ENCODE assay signal across 1 cellular context in genomic region chr15:77702211-77702957, GRCh38.
A peak's percentile ranks its signal among the peaks of the same experiment; 100 is the strongest.
TF ChIP-seq lines count a peak whose summit lies in the region.

No MANE protein-coding gene starts in this region.

TF ChIP-seq in HepG2, 621 proteins besides CTCF, POLR2A, EP300 and RAD21 (continued from another document):
- TF ChIP-seq ZNF574 (CRISPR knock-in tag; IDR thresholded peaks at IDR 0.05) (peak; percentile 26; the same call in 1 of the 2 replicates), IKZF1 (IDR thresholded peaks at IDR 0.05) (no peak), ZNF232 (CRISPR knock-in tag; IDR thresholded peaks at IDR 0.05; ENCODE audit: borderline replicate concordance) (peak; percentile 50; the same call in 1 of the 2 replicates), PHF8 (CRISPR knock-in tag; IDR thresholded peaks at IDR 0.05) (no peak), EHMT2 (IDR thresholded peaks at IDR 0.05; ENCODE audit: borderline replicate concordance, low read depth, low read length) (peak; percentile 71; the same call in 1 of the 2 replicates), ARHGAP35 (CRISPR knock-in tag; IDR thresholded peaks at IDR 0.05; ENCODE audit: borderline replicate concordance) (no peak), MIER2 (CRISPR knock-in tag; IDR thresholded peaks at IDR 0.05) (peak; percentile 96), ESRRA (CRISPR knock-in tag; IDR thresholded peaks at IDR 0.05; ENCODE audit: low read depth) (no peak), SALL1 (CRISPR knock-in tag; IDR thresholded peaks at IDR 0.05) (peak; percentile 40)
- TF ChIP-seq, protein P1, sequence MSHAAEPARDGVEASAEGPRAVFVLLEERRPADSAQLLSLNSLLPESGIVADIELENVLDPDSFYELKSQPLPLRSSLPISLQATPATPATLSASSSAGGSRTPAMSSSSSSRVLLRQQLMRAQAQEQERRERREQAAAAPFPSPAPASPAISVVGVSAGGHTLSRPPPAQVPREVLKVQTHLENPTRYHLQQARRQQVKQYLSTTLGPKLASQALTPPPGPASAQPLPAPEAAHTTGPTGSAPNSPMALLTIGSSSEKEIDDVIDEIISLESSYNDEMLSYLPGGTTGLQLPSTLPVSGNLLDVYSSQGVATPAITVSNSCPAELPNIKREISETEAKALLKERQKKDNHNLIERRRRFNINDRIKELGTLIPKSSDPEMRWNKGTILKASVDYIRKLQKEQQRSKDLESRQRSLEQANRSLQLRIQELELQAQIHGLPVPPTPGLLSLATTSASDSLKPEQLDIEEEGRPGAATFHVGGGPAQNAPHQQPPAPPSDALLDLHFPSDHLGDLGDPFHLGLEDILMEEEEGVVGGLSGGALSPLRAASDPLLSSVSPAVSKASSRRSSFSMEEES (CRISPR knock-in tag; IDR thresholded peaks at IDR 0.05), result 0 out of 2 replicates have a peak, but pooled peaks have one; percentile 43
- TF ChIP-seq, protein P2, sequence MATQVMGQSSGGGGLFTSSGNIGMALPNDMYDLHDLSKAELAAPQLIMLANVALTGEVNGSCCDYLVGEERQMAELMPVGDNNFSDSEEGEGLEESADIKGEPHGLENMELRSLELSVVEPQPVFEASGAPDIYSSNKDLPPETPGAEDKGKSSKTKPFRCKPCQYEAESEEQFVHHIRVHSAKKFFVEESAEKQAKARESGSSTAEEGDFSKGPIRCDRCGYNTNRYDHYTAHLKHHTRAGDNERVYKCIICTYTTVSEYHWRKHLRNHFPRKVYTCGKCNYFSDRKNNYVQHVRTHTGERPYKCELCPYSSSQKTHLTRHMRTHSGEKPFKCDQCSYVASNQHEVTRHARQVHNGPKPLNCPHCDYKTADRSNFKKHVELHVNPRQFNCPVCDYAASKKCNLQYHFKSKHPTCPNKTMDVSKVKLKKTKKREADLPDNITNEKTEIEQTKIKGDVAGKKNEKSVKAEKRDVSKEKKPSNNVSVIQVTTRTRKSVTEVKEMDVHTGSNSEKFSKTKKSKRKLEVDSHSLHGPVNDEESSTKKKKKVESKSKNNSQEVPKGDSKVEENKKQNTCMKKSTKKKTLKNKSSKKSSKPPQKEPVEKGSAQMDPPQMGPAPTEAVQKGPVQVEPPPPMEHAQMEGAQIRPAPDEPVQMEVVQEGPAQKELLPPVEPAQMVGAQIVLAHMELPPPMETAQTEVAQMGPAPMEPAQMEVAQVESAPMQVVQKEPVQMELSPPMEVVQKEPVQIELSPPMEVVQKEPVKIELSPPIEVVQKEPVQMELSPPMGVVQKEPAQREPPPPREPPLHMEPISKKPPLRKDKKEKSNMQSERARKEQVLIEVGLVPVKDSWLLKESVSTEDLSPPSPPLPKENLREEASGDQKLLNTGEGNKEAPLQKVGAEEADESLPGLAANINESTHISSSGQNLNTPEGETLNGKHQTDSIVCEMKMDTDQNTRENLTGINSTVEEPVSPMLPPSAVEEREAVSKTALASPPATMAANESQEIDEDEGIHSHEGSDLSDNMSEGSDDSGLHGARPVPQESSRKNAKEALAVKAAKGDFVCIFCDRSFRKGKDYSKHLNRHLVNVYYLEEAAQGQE (IDR thresholded peaks at IDR 0.05; ENCODE audit: borderline replicate concordance in 1 of 2, low read depth in 1 of 2, low read length in 2 of 2), result peak; percentile 89 to 95
- TF ChIP-seq, protein P3, sequence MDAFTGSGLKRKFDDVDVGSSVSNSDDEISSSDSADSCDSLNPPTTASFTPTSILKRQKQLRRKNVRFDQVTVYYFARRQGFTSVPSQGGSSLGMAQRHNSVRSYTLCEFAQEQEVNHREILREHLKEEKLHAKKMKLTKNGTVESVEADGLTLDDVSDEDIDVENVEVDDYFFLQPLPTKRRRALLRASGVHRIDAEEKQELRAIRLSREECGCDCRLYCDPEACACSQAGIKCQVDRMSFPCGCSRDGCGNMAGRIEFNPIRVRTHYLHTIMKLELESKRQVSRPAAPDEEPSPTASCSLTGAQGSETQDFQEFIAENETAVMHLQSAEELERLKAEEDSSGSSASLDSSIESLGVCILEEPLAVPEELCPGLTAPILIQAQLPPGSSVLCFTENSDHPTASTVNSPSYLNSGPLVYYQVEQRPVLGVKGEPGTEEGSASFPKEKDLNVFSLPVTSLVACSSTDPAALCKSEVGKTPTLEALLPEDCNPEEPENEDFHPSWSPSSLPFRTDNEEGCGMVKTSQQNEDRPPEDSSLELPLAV (CRISPR knock-in tag; conservative IDR thresholded peaks at IDR 0.05; ENCODE audit: low read depth), result no peak
TF ChIP-seq in HepG2: peak in this region for 8.
